8 cellular contexts compared by ENCODE assay signal in genomic region chr2:101766871-101767739, GRCh38.
DNase-seq lines count a peak whose midpoint lies in the region; ATAC-seq, FAIRE-seq and TF ChIP-seq lines count a peak whose summit lies in the region.

No MANE protein-coding gene starts in this region.

- H3K9me2 ChIP-seq in PC-3 (replicated peaks; ENCODE audit: low read length) = no peaks in the 10 kb centered on the region

- H3K4me1 ChIP-seq in DND-41 (ENCODE audit: insufficient read depth, low read length) (peaks cover 40% of the 10 kb centered on the region), PC-3 (ENCODE audit: insufficient read depth, low read length) (peaks cover 52% of the 10 kb centered on the region), psoas muscle (peaks cover 79% of the 10 kb centered on the region), aorta (ENCODE audit: control insufficient read depth in 1 of 2, insufficient read depth in 2 of 2, low read length in 2 of 2) (peaks cover 21 to 25% of the 10 kb centered on the region in 2 donors)

- no peak for DNase-seq in DND-41
- peak; percentile 87 for DNase-seq in PC-3
- peak; percentile 83 for DNase-seq in fibroblast of gingiva (ENCODE audit: low read depth)
- DNase-seq in psoas muscle = no peak
- no peak for DNase-seq in GM20000 (ENCODE audit: low spot score)
- no peak for DNase-seq in aorta
- no peak for DNase-seq in D721Med (ENCODE audit: insufficient read length, low spot score)

- H3K27me3 ChIP-seq in DND-41 (ENCODE audit: insufficient read depth, low read length, poor library complexity) (no peaks in the 10 kb centered on the region), PC-3 (ENCODE audit: low read length) (no peaks in the 10 kb centered on the region), psoas muscle (ENCODE audit: insufficient read depth in 3 of 3, low read length in 2 of 3) (no peaks in the 10 kb centered on the region), aorta (ENCODE audit: control insufficient read depth in 1 of 2, insufficient read depth in 2 of 2, low read length in 1 of 2) (no peaks in the 10 kb centered on the region)

- FAIRE-seq in D721Med (lab: Jason Lieb, UNC) = no peak

- intact Hi-C loops in PC-3 (cut with micrococcal nuclease) = no loop called here
- intact Hi-C loops in psoas muscle (cut with DNase I) = no loop called here
- intact Hi-C loops in aorta (cut with DNase I) = loop anchor here (10.0 kb wide), 2 partner anchors 48 to 72 kb away; partner anchors contain the start of gene MAP4K4 (in 1 of the 2)

- H3K4me3 ChIP-seq in DND-41 (ENCODE audit: low read depth in 1 of 2, low read length in 2 of 2) (no peak overlapping the region), PC-3 (ENCODE audit: low read length) (no peak overlapping the region), psoas muscle (no peak overlapping the region), aorta (ENCODE audit: low read length in 2 of 2) (no peak overlapping the region)

- 72 to 74% (median 74%) methylated on average over 5 of the region's 5 CpGs for whole genome bisulfite sequencing in psoas muscle, 3 donors
- 63 to 65% methylated on average over 5 of the region's 5 CpGs for WGBS in aorta, 2 donors

- H3K9me3 ChIP-seq in DND-41 (ENCODE audit: insufficient read depth, low read length, severe bottlenecking) (no peaks in the 10 kb centered on the region), PC-3 (ENCODE audit: low read length) (no peaks in the 10 kb centered on the region), psoas muscle (no peaks in the 10 kb centered on the region), aorta (ENCODE audit: control insufficient read depth, low read length) (no peaks in the 10 kb centered on the region)

- H2AFZ ChIP-seq in DND-41 (ENCODE audit: low read depth, low read length) (no peak overlapping the region), PC-3 (ENCODE audit: low read length) (no peak overlapping the region)

- CTCF ChIA-PET in PC-3 (lab: Charles Lee) = interaction anchor here (0.6 kb wide), 1 partner anchor 45 kb away, joined by 3 read pairs; no protein-coding TSS in a partner anchor

- POLR2A ChIA-PET in PC-3 (lab: Charles Lee; ENCODE audit: unreplicated experiment) = interaction anchor here (0.5 to 0.6 kb wide), 5 partner anchors 9 to 272 kb away, joined by 3 to 7 read pairs (median 3); partner anchors contain the start of gene MAP4K4

- TF ChIP-seq CTCF in DND-41 (IDR thresholded peaks at IDR 0.05; ENCODE audit: borderline replicate concordance, extremely low read depth, low read length, poor library complexity, severe bottlenecking) = no peak
- TF ChIP-seq CTCF in PC-3 (conservative IDR thresholded peaks at IDR 0.05; ENCODE audit: low read depth, low read length) = no peak
- TF ChIP-seq CTCF in psoas muscle (IDR thresholded peaks at IDR 0.05) = no peak
- TF ChIP-seq CTCF in GM20000 (IDR thresholded peaks at IDR 0.05; ENCODE audit: extremely low read depth, missing control alignments) = no peak
- no peak for TF ChIP-seq CTCF in D721Med (IDR thresholded peaks at IDR 0.05; ENCODE audit: insufficient read depth, missing control alignments)

- H4K20me1 ChIP-seq in DND-41 (ENCODE audit: insufficient read depth, low read length) = peaks cover 88% of the 10 kb centered on the region
- peaks cover 79% of the 10 kb centered on the region for H4K20me1 ChIP-seq in PC-3 (ENCODE audit: low read length)

- ATAC-seq in DND-41 (ENCODE audit: insufficient read depth, low read depth) (0 out of 3 replicates have a peak, but pooled peaks have one; percentile 12), PC-3 (peak; percentile 78), psoas muscle (no peak), GM21515 (IDR thresholded peaks at IDR 0.05; ENCODE audit: unreplicated experiment) (no peak), aorta (ENCODE audit: low FRiP score) (no peak)

- H3K27ac ChIP-seq in DND-41 (ENCODE audit: low read length) = peak overlapping the region; percentile 35; the same call in 1 of the 2 replicates
- peak overlapping the region; percentile 47 for H3K27ac ChIP-seq in PC-3 (ENCODE audit: low read length)
- peak overlapping the region; percentile 19 for H3K27ac ChIP-seq in psoas muscle
- peak overlapping the region in 1 of 2 donors; percentile 48 for H3K27ac ChIP-seq in aorta (ENCODE audit: low read depth in 1 of 2, low read length in 2 of 2)

- H3F3A ChIP-seq in PC-3 (ENCODE audit: low read length, unreplicated experiment) = no peaks in the 10 kb centered on the region

- H3K36me3 ChIP-seq in DND-41 (ENCODE audit: insufficient read depth, low read length) = no peaks in the 10 kb centered on the region
- 0 out of 2 replicates have a peak, but pooled peaks cover 8% of the 10 kb centered on the region for H3K36me3 ChIP-seq in PC-3 (ENCODE audit: low read depth, low read length)
- H3K36me3 ChIP-seq in psoas muscle (ENCODE audit: insufficient read depth in 1 of 2, low read depth in 1 of 2) = no peaks in the 10 kb centered on the region
- H3K36me3 ChIP-seq in aorta (ENCODE audit: control insufficient read depth in 1 of 2, insufficient read depth in 2 of 2, low read length in 1 of 2) = no peaks in the 10 kb centered on the region

- H3K9ac ChIP-seq in DND-41 (ENCODE audit: low read depth, low read length) (no peak overlapping the region), PC-3 (ENCODE audit: low read length) (no peak overlapping the region)

- H3K4me2 ChIP-seq in DND-41 (ENCODE audit: insufficient read depth, low read length) (peak overlapping the region; percentile 29; the same call in 1 of the 2 replicates), PC-3 (ENCODE audit: low read length) (peak overlapping the region; percentile 50)

- H3K79me2 ChIP-seq in DND-41 (ENCODE audit: insufficient read depth, low read length) = peaks cover 100% of the 10 kb centered on the region
- peaks cover 100% of the 10 kb centered on the region for H3K79me2 ChIP-seq in PC-3 (ENCODE audit: low read length)

- BruUV-seq in PC-3 (replicated peaks; lab: Mats Ljungman, UMichigan) = no TSS peak

Comparison
In these comparisons a context has a peak if more than half of its experiments do, and no peak if none do; other contexts are left out.
1. ATAC-seq: peak in DND-41 (single experiment) and PC-3 (single experiment); none in psoas muscle (0 of 4), GM21515 (single experiment) and aorta (single experiment).
2. DNase-seq: peak in PC-3 (single experiment) and fibroblast of gingiva (single experiment); none in DND-41 (single experiment), psoas muscle (0 of 2), GM20000 (single experiment), aorta (0 of 2) and D721Med (single experiment).
3. intact Hi-C loops: an anchor here in aorta (10.0 kb wide); none called in PC-3 and psoas muscle.